In genomic region chr13:94713556-94714182, GRCh38 we compare ENCODE assay signal across 16 cellular contexts. TPM values are rescaled to one million over a fixed set of nuclear protein-coding genes. Genes with fewer than 3 reads are reported as not detected.
DNase-seq lines count a peak whose midpoint lies in the region; ATAC-seq lines count a peak whose summit lies in the region.
"Had no signal": no experiment of that assay in that cellular context is flagged by ENCODE, and none has a peak within 500 bp of the region (broad histone marks: within the 10 kb centered on the region; RNA-seq: fewer than 3 reads in every experiment).

No MANE protein-coding gene starts in this region.

- WGBS in urinary bladder, result 8% methylated on average over 22 of the region's 22 CpGs

- no peak for ATAC-seq in activated T-cell treated with anti-CD3 and anti-CD28 coated beads, Interleukin-2, amount 50 U/mL, for 72 hours (replicated peaks in 1 of 2)
- ATAC-seq in activated T-cell treated with anti-CD3 and anti-CD28 coated beads, Interleukin-2, amount 50 U/mL, for 4 hours, result no peak
- ATAC-seq in GM19328 (IDR thresholded peaks at IDR 0.05; ENCODE audit: unreplicated experiment) (no peak), HG03442 (IDR thresholded peaks at IDR 0.05; ENCODE audit: unreplicated experiment) (no peak)

- H3K4me3 Mint-ChIP-seq in activated T-cell treated with anti-CD3 and anti-CD28 coated beads, Interleukin-2, amount 50 U/mL, for 72 hours, result peak overlapping the region; percentile 27 to 45
- H3K4me3 Mint-ChIP-seq in activated T-cell treated with anti-CD3 and anti-CD28 coated beads, Interleukin-2, amount 50 U/mL, for 4 hours, result no peak overlapping the region

- no peaks in the 10 kb centered on the region for H3K4me1 ChIP-seq in urinary bladder (ENCODE audit: insufficient read depth)

- H3K9me3 Mint-ChIP-seq in activated T-cell treated with anti-CD3 and anti-CD28 coated beads, Interleukin-2, amount 50 U/mL, for 72 hours, result no peaks in the 10 kb centered on the region
- no peaks in the 10 kb centered on the region for H3K9me3 Mint-ChIP-seq in activated T-cell treated with anti-CD3 and anti-CD28 coated beads, Interleukin-2, amount 50 U/mL, for 4 hours

- H3K36me3 Mint-ChIP-seq in activated T-cell treated with anti-CD3 and anti-CD28 coated beads, Interleukin-2, amount 50 U/mL, for 72 hours (ENCODE audit: insufficient read depth in 2 of 2), result no peaks in the 10 kb centered on the region
- H3K36me3 Mint-ChIP-seq in activated T-cell treated with anti-CD3 and anti-CD28 coated beads, Interleukin-2, amount 50 U/mL, for 4 hours (ENCODE audit: insufficient read depth), result no peaks in the 10 kb centered on the region

- no peaks in the 10 kb centered on the region for H3K36me3 ChIP-seq in urinary bladder (ENCODE audit: insufficient read depth)

- no peak overlapping the region for H3K27ac ChIP-seq in urinary bladder (ENCODE audit: low read depth)

- no peak for DNase-seq in activated T-cell treated with anti-CD3 and anti-CD28 coated beads, Interleukin-2, amount 50 U/mL, for 72 hours
- no peak for DNase-seq in activated T-cell treated with anti-CD3 and anti-CD28 coated beads, Interleukin-2, amount 50 U/mL, for 4 hours
- DNase-seq in ecto neural progenitor cell (ENCODE audit: low spot score) (peak; percentile 85), midbrain (lab: John Stamatoyannopoulos, UW) (peak; percentile 37), dermis blood vessel endothelial cell (no peak)
- DNase-seq: activated CD4-positive, alpha-beta T cell treated with anti-CD3 and anti-CD28 coated beads for 4 hours; activated gamma-delta T cell; Karpas-422; NCI-H187 treated with DMSO at 0.1 percent for 48 hours; stimulated activated CD4-positive, alpha-beta T cell treated with anti-CD3 and anti-CD28 coated beads, Interleukin-15, amount 100 ng/mL, for 24 hours had no signal

- peak overlapping the region; percentile 5 for H3K4me3 ChIP-seq in urinary bladder (ENCODE audit: low read depth, low read length)

- H3K4me1 Mint-ChIP-seq in activated T-cell treated with anti-CD3 and anti-CD28 coated beads, Interleukin-2, amount 50 U/mL, for 72 hours (ENCODE audit: low read depth), result peaks cover 6% of the 10 kb centered on the region
- peaks cover 13% of the 10 kb centered on the region for H3K4me1 Mint-ChIP-seq in activated T-cell treated with anti-CD3 and anti-CD28 coated beads, Interleukin-2, amount 50 U/mL, for 4 hours (ENCODE audit: low read depth)

- peaks cover 69% of the 10 kb centered on the region for H3K27me3 Mint-ChIP-seq in activated T-cell treated with anti-CD3 and anti-CD28 coated beads, Interleukin-2, amount 50 U/mL, for 72 hours (ENCODE audit: low read depth)
- peaks cover 68% of the 10 kb centered on the region for H3K27me3 Mint-ChIP-seq in activated T-cell treated with anti-CD3 and anti-CD28 coated beads, Interleukin-2, amount 50 U/mL, for 4 hours (ENCODE audit: low read depth)

- H3K27ac Mint-ChIP-seq in activated T-cell treated with anti-CD3 and anti-CD28 coated beads, Interleukin-2, amount 50 U/mL, for 72 hours, result no peak overlapping the region

RNA-seq across cellular contexts. Expression of gene SOX21, which starts 1.3 kb away (rescaled TPM):
- not detected for total RNA-seq in activated T-cell treated with anti-CD3 and anti-CD28 coated beads, Interleukin-2, amount 50 U/mL, for 72 hours
- not detected for total RNA-seq in activated T-cell treated with anti-CD3 and anti-CD28 coated beads, Interleukin-2, amount 50 U/mL, for 4 hours
- 0.11 TPM for total RNA-seq in urinary bladder
- polyA plus RNA-seq in urinary bladder, result not detected
- total RNA-seq in dermis blood vessel endothelial cell, result 0.37 TPM in 1 of 2 replicates, not detected in the other
- total RNA-seq: fibroblast of villous mesenchyme, G401, omental fat pad had no signal

Comparison
In these comparisons a context has a peak if more than half of its experiments do, and no peak if none do; other contexts are left out.
1. DNase-seq: peak in ecto neural progenitor cell (single experiment) and midbrain (single experiment); none in activated T-cell treated with anti-CD3 and anti-CD28 coated beads, Interleukin-2, amount 50 U/mL, for 72 hours (0 of 2), activated T-cell treated with anti-CD3 and anti-CD28 coated beads, Interleukin-2, amount 50 U/mL, for 4 hours (single experiment) and dermis blood vessel endothelial cell (single experiment).